In the genomic region with DNA sequence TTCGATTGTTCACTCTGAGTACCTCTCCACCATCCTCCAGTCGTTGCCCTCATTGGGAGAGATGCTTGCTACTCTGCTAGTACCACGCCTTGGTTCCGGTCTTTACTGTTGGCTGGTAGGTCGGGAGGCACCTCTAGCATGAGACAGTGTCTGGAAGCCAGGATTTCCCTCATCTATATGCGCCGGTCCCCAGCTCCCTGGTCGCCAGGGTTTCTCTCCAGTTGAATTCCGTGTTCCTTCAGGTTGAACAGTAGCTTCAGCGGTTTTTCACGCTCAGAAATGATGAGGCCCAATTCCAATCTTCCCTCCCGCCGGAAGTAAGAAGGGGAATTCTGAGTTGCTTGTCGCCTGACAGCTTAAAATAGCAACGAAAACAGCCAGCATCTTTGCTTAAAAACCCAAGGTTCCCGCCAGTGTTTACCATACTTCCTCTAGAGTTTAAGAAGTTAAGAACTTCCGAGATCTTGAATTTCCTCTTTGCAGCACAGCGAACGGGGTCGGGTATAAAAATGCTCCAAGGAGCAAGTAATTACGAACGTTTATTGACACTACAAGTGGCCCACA, we compare ENCODE assay signal across 9 cellular contexts. TPM values are rescaled to one million over a fixed set of nuclear protein-coding genes. Genes with fewer than 3 reads are reported as not detected.
DNase-seq lines count a peak whose midpoint lies in the region; ATAC-seq and TF ChIP-seq lines count a peak whose summit lies in the region.
"Had no signal": no experiment of that assay in that cellular context is flagged by ENCODE, and none has a peak within 500 bp of the region (broad histone marks: within the 10 kb centered on the region; RNA-seq: fewer than 3 reads in every experiment).

No MANE protein-coding gene starts in this region.

- H3K4me1 ChIP-seq in mononuclear cell (ENCODE audit: insufficient read depth, low read length) (peaks cover 27% of the 10 kb centered on the region), upper lobe of left lung (peaks cover 0 to 31% (median 3%) of the 10 kb centered on the region in 4 donors)

- peak; percentile 21 for ATAC-seq in GM18858 (IDR thresholded peaks at IDR 0.05; ENCODE audit: unreplicated experiment)
- ATAC-seq in HG02884 (IDR thresholded peaks at IDR 0.05; ENCODE audit: unreplicated experiment), result peak; percentile 17
- peak; percentile 11 to 21 for ATAC-seq in upper lobe of left lung (ENCODE audit: low FRiP score in 2 of 2)
- ATAC-seq in omental fat pad (ENCODE audit: low FRiP score), result no peak

- no peak for TF ChIP-seq EP300 in upper lobe of left lung (IDR thresholded peaks at IDR 0.05)

- H3K27ac ChIP-seq in upper lobe of left lung, result peak overlapping the region; percentile 85 to 92 (median 90)
- H3K27ac ChIP-seq: SJSA1 had no signal

- peak overlapping the region; percentile 88 for H3K4me3 ChIP-seq in mononuclear cell (ENCODE audit: low read length)
- H3K4me3 ChIP-seq in upper lobe of left lung, result peak overlapping the region; percentile 55 to 70 (median 64)
- H3K4me3 ChIP-seq: SJSA1 had no signal

- 3 to 6% methylated on average over 22 of the region's 22 CpGs for WGBS in upper lobe of left lung, 2 donors

- no peaks in the 10 kb centered on the region for H3K36me3 ChIP-seq in upper lobe of left lung
- H3K36me3 ChIP-seq: SJSA1 had no signal

- DNase-seq in SHP77 treated with DMSO at 0.1 percent for 48 hours (lab: John Stamatoyannopoulos, UW) (peak; percentile 27), astrocyte of the hippocampus (ENCODE audit: low read depth, low spot score) (peak; percentile 7), upper lobe of left lung (peak in 1 of 2 donors; percentile 59), omental fat pad (ENCODE audit: low spot score) (no peak), NCI-H524 treated with DMSO at 0.1 percent for 48 hours (lab: John Stamatoyannopoulos, UW) (no peak)

- TF ChIP-seq CTCF in upper lobe of left lung (IDR thresholded peaks at IDR 0.05) (no peak), omental fat pad (IDR thresholded peaks at IDR 0.05) (no peak)

- no peak for TF ChIP-seq POLR2A in upper lobe of left lung (IDR thresholded peaks at IDR 0.05)

- H3K27me3 ChIP-seq in mononuclear cell (ENCODE audit: insufficient read depth, low read length), result no peaks in the 10 kb centered on the region
- no peaks in the 10 kb centered on the region for H3K27me3 ChIP-seq in upper lobe of left lung

- no peaks in the 10 kb centered on the region for H3K9me3 ChIP-seq in mononuclear cell (ENCODE audit: low read depth, low read length)
- no peaks in the 10 kb centered on the region for H3K9me3 ChIP-seq in upper lobe of left lung

RNA-seq across cellular contexts. Expression of a gene that starts 1.3 kb away (rescaled TPM):
- total RNA-seq in mononuclear cell, result 20.7 TPM
- 10 to 100 TPM in 3 of 6 donors, 1 to 10 TPM in 3; 4.6 to 28.1 (median 11.4) TPM for total RNA-seq in upper lobe of left lung
- total RNA-seq in omental fat pad, result 10 to 100 TPM in 2 of 4 donors, 1 to 10 TPM in 2; 4.2 to 23.5 (median 9.4) TPM
- total RNA-seq: SJSA1 had no signal

Comparison
In these comparisons a context has a peak if more than half of its experiments do, and no peak if none do; other contexts are left out.
1. DNase-seq: peak in SHP77 treated with DMSO at 0.1 percent for 48 hours (single experiment) and astrocyte of the hippocampus (single experiment); none in omental fat pad (single experiment) and NCI-H524 treated with DMSO at 0.1 percent for 48 hours (single experiment).